In the genomic region with DNA sequence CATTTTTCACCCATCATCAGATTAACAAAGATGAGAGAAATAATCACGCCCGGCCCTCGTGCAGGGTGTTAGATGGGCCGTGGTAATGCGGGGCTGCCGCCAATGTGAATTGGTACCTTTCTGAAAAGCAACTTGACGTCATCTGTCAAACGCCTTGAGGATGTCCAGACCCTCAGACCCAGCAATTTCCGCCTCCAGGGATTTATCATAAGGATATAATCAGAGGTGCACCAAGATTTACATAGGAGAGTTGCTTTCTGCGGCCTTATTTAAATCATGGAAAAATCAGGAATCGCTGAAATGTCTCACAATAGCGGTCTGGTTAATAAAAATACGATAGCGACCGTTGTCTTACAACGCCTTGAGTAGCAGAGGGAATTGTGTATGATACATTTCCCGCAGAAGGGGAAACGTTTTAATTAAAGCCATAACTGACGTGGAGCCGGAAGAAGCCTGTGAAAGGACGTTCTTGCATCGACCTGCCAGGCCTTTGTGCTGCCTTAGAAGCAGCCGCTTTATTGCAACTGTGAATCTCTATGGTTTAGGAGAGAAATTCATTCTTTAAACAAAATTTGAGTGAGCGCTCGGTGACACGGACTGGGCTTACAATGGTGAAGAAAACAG, we compare ENCODE assay signal across 23 cellular contexts.
"Had no signal": no experiment of that assay in that cellular context is flagged by ENCODE, and none has a peak within 500 bp of the region (broad histone marks: within the 10 kb centered on the region; RNA-seq: fewer than 3 reads in every experiment).

No MANE protein-coding gene starts in this region.

- DNase-seq: activated CD4-positive, alpha-beta T cell treated with anti-CD3 and anti-CD28 coated beads for 36 hours; activated CD4-positive, alpha-beta T cell treated with anti-CD3 and anti-CD28 coated beads, Interleukin-2, amount 50 U/mL, for 48 hours; activated naive CD4-positive, alpha-beta T cell; activated naive CD8-positive, alpha-beta T cell treated with anti-CD3 and anti-CD28 coated beads for 36 hours; amygdala; body of pancreas; central memory CD4-positive, alpha-beta T cell; erythroblast; gastrocnemius medialis; heart right ventricle; immature natural killer cell; kidney glomerular epithelial cell; mucosa of descending colon; naive B cell; right cardiac atrium; stimulated activated CD4-positive, alpha-beta T cell treated with anti-CD3 and anti-CD28 coated beads, Interleukin-2, amount 100 ng/mL, for 24 hours; transverse colon had no signal

- H3K27ac ChIP-seq: body of pancreas, gastrocnemius medialis, heart right ventricle, prostate gland, suprapubic skin, transverse colon had no signal

- H3K4me3 Mint-ChIP-seq: activated CD4-positive, alpha-beta T cell treated with anti-CD3 and anti-CD28 coated beads for 36 hours; activated naive CD8-positive, alpha-beta T cell treated with anti-CD3 and anti-CD28 coated beads for 36 hours; activated T-helper 17 cell treated with anti-CD3 and anti-CD28 coated beads, Interleukin-2, amount 50 U/mL, for 72 hours; memory B cell; stimulated activated naive CD8-positive, alpha-beta T cell treated with anti-CD3 and anti-CD28 coated beads, Interleukin-15, Interleukin-2, amounts not matched to agents 100 ng/mL and 50 ng/mL, for 24 hours; WTC11 had no signal

- H3K27me3 ChIP-seq: body of pancreas, gastrocnemius medialis, heart right ventricle, suprapubic skin, transverse colon had no signal

- H3K27me3 Mint-ChIP-seq: activated CD4-positive, alpha-beta T cell treated with anti-CD3 and anti-CD28 coated beads for 36 hours; activated naive CD8-positive, alpha-beta T cell treated with anti-CD3 and anti-CD28 coated beads for 36 hours; activated T-helper 17 cell treated with anti-CD3 and anti-CD28 coated beads, Interleukin-2, amount 50 U/mL, for 72 hours; memory B cell; naive B cell; stimulated activated naive CD8-positive, alpha-beta T cell treated with anti-CD3 and anti-CD28 coated beads, Interleukin-15, Interleukin-2, amounts not matched to agents 100 ng/mL and 50 ng/mL, for 24 hours had no signal

- ATAC-seq: activated CD4-positive, alpha-beta T cell treated with anti-CD3 and anti-CD28 coated beads for 36 hours; activated T-helper 17 cell treated with anti-CD3 and anti-CD28 coated beads, Interleukin-2, amount 50 U/mL, for 72 hours; body of pancreas; gastrocnemius medialis; heart right ventricle; mucosa of descending colon; right cardiac atrium; WTC11 had no signal

- H3K36me3 ChIP-seq: gastrocnemius medialis, prostate gland, suprapubic skin, transverse colon had no signal

- H3K4me3 ChIP-seq: body of pancreas, gastrocnemius medialis, heart right ventricle, mucosa of descending colon, prostate gland, suprapubic skin, transverse colon had no signal

- H3K36me3 Mint-ChIP-seq: activated naive CD8-positive, alpha-beta T cell treated with anti-CD3 and anti-CD28 coated beads for 36 hours; immature natural killer cell; memory B cell; naive B cell; WTC11 had no signal

- H3K9me3 Mint-ChIP-seq: activated naive CD8-positive, alpha-beta T cell treated with anti-CD3 and anti-CD28 coated beads for 36 hours; activated T-helper 17 cell treated with anti-CD3 and anti-CD28 coated beads, Interleukin-2, amount 50 U/mL, for 72 hours; immature natural killer cell; memory B cell; naive B cell; stimulated activated naive CD8-positive, alpha-beta T cell treated with anti-CD3 and anti-CD28 coated beads, Interleukin-15, Interleukin-2, amounts not matched to agents 100 ng/mL and 50 ng/mL, for 24 hours; WTC11 had no signal

- H3K27ac Mint-ChIP-seq: activated CD4-positive, alpha-beta T cell treated with anti-CD3 and anti-CD28 coated beads for 36 hours; activated naive CD8-positive, alpha-beta T cell treated with anti-CD3 and anti-CD28 coated beads for 36 hours; activated T-helper 17 cell treated with anti-CD3 and anti-CD28 coated beads, Interleukin-2, amount 50 U/mL, for 72 hours; immature natural killer cell; memory B cell; stimulated activated naive CD8-positive, alpha-beta T cell treated with anti-CD3 and anti-CD28 coated beads, Interleukin-15, Interleukin-2, amounts not matched to agents 100 ng/mL and 50 ng/mL, for 24 hours; WTC11 had no signal
